In the genomic region with DNA sequence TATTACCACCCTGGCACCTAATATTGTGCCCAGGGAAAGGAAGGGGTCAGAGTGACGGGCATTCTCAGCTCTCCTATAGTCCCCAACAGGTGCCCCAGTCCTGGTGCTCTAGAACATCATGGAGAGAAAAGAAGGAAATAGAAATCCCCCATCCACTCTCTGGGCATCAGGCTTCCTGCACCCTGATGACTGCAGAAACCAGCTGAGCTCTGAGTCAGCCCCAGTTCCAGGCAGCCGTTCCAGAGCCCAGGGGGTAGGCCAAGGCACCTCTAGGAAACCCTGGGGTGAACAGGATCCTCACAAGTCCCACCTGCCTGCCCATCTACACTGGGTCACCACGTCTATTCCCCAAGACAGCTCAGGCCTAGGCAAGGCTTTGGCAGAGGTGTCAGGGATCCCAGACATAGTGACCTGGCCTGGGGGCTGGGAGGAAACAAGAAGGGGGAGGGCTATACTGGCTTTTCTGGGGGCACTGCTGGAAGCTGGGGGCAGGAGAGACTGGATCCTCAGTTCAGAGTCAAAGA, we compare ENCODE assay signal across 14 cellular contexts. TPM values are rescaled to one million over a fixed set of nuclear protein-coding genes. Genes with fewer than 3 reads are reported as not detected.
DNase-seq lines count a peak whose midpoint lies in the region; ATAC-seq, FAIRE-seq and TF ChIP-seq lines count a peak whose summit lies in the region.
"Had no signal": no experiment of that assay in that cellular context is flagged by ENCODE, and none has a peak within 500 bp of the region (broad histone marks: within the 10 kb centered on the region; RNA-seq: fewer than 3 reads in every experiment).

No MANE protein-coding gene starts in this region.

- no peak overlapping the region for H3K4me3 Mint-ChIP-seq in naive thymus-derived CD4-positive, alpha-beta T cell
- H3K4me3 Mint-ChIP-seq: CD4-positive, alpha-beta T cell had no signal

- no peak for FAIRE-seq in RCC 7860 (lab: Jason Lieb, UNC)

- no peak overlapping the region for H3K27ac Mint-ChIP-seq in naive thymus-derived CD4-positive, alpha-beta T cell
- H3K27ac Mint-ChIP-seq: CD4-positive, alpha-beta T cell had no signal

- H3K4me1 Mint-ChIP-seq in naive thymus-derived CD4-positive, alpha-beta T cell, result peaks cover 6 to 37% (median 17%) of the 10 kb centered on the region in 7 donors

- peak; percentile 21 for DNase-seq in CD1c-positive myeloid dendritic cell (ENCODE audit: extremely low spot score)
- peak; percentile 25 for DNase-seq in RCC 7860 (ENCODE audit: low spot score)
- peak; percentile 29 for DNase-seq in epithelial cell of proximal tubule (ENCODE audit: low read depth)
- DNase-seq in naive thymus-derived CD4-positive, alpha-beta T cell, result no peak
- DNase-seq in NCI-H2196 (lab: John Stamatoyannopoulos, UW; ENCODE audit: unreplicated experiment), result no peak
- no peak for DNase-seq in Ammon's horn (ENCODE audit: low spot score)
- no peak for DNase-seq in activated effector memory CD4-positive, alpha-beta T cell treated with Interleukin-2 at 50 U/mL for 16 hours
- no peak for DNase-seq in stimulated activated CD4-positive, alpha-beta T cell treated with anti-CD3 and anti-CD28 coated beads, Interleukin-12 subunit alpha, Interleukin-12 subunit beta, amount 100 ng/mL, for 4 hours
- DNase-seq: activated T-cell treated with anti-CD3 and anti-CD28 coated beads for 4 hours, NCI-H1417 treated with DMSO at 0.1 percent for 48 hours, T-helper 9 cell had no signal

- no peak overlapping the region for H3K27ac ChIP-seq in naive thymus-derived CD4-positive, alpha-beta T cell (ENCODE audit: low read depth, low read length)
- H3K27ac ChIP-seq: cardiac muscle cell had no signal

- H3K27me3 ChIP-seq in naive thymus-derived CD4-positive, alpha-beta T cell (ENCODE audit: control insufficient read depth in 2 of 2, insufficient read depth in 2 of 2, low read length in 2 of 2), result no peaks in the 10 kb centered on the region
- H3K27me3 ChIP-seq: cardiac muscle cell had no signal

- intact Hi-C loops in naive thymus-derived CD4-positive, alpha-beta T cell (cut with micrococcal nuclease), result no loop called here

- no peak for TF ChIP-seq CTCF in epithelial cell of proximal tubule (conservative IDR thresholded peaks at IDR 0.05; ENCODE audit: low read depth, low read length)

- H3K36me3 Mint-ChIP-seq in naive thymus-derived CD4-positive, alpha-beta T cell, result no peaks in the 10 kb centered on the region

- CTCF ChIA-PET in naive thymus-derived CD4-positive, alpha-beta T cell (lab: Charles Lee), result interaction anchor here (1.1 kb wide), 1 partner anchor 10 kb away, joined by 4 read pairs; a partner anchor contains a TSS

- no peaks in the 10 kb centered on the region for H3K4me1 ChIP-seq in naive thymus-derived CD4-positive, alpha-beta T cell (ENCODE audit: control insufficient read depth in 2 of 2, insufficient read depth in 2 of 2, low read length in 2 of 2)

- H3K9me3 Mint-ChIP-seq in naive thymus-derived CD4-positive, alpha-beta T cell, result peaks cover 0 to 5% (median 0%) of the 10 kb centered on the region in 11 donors
- H3K9me3 Mint-ChIP-seq: CD4-positive, alpha-beta T cell had no signal

- no peak overlapping the region for H3K4me3 ChIP-seq in epithelial cell of proximal tubule (ENCODE audit: low read depth, low read length)
- no peak overlapping the region for H3K4me3 ChIP-seq in naive thymus-derived CD4-positive, alpha-beta T cell (ENCODE audit: low read length)
- H3K4me3 ChIP-seq: cardiac muscle cell had no signal

- ATAC-seq in naive thymus-derived CD4-positive, alpha-beta T cell, result peak; percentile 50

- no peaks in the 10 kb centered on the region for H3K9me3 ChIP-seq in naive thymus-derived CD4-positive, alpha-beta T cell (ENCODE audit: control insufficient read depth in 2 of 3, low read length in 3 of 3)

- no peaks in the 10 kb centered on the region for H3K36me3 ChIP-seq in naive thymus-derived CD4-positive, alpha-beta T cell (ENCODE audit: control insufficient read depth in 2 of 3, insufficient read depth in 3 of 3, low read length in 3 of 3)
- H3K36me3 ChIP-seq: cardiac muscle cell had no signal

- peaks cover 0 to 4% (median 0%) of the 10 kb centered on the region in 5 donors for H3K27me3 Mint-ChIP-seq in naive thymus-derived CD4-positive, alpha-beta T cell
- H3K27me3 Mint-ChIP-seq: CD4-positive, alpha-beta T cell had no signal

- POLR2A ChIA-PET in naive thymus-derived CD4-positive, alpha-beta T cell (lab: Charles Lee), result interaction anchor here (1.0 kb wide), 1 partner anchor 8 kb away, joined by 3 read pairs; no protein-coding TSS in a partner anchor

RNA-seq across cellular contexts. Expression of a gene that starts 0.7 kb away (rescaled TPM):
- 3.0 and 6.1 TPM in 2 replicates for total RNA-seq in epithelial cell of proximal tubule
- not detected for total RNA-seq in naive thymus-derived CD4-positive, alpha-beta T cell
- not detected for polyA plus RNA-seq in naive thymus-derived CD4-positive, alpha-beta T cell
- total RNA-seq: cardiac muscle cell had no signal
- polyA plus RNA-seq: cardiac muscle cell had no signal

RNA-seq across cellular contexts. Expression of a gene that starts 9.5 kb away (rescaled TPM):
- total RNA-seq in epithelial cell of proximal tubule, result 2.6 and 6.5 TPM in 2 replicates
- 1 to 10 TPM in 1 of 5 experiments, under 1 TPM in 1, not detected in 3; 0.40 to 1.1 TPM for total RNA-seq in naive thymus-derived CD4-positive, alpha-beta T cell
- polyA plus RNA-seq in naive thymus-derived CD4-positive, alpha-beta T cell, result under 1 TPM in 1 of 2 donors, not detected in 1; 0.74 TPM

RNA-seq across cellular contexts. Expression of a gene that starts 19.0 kb away (rescaled TPM):
- total RNA-seq in epithelial cell of proximal tubule, result 0.06 and 0.07 TPM in 2 replicates
- 100 to 1,000 TPM; 152 to 291 (median 235) TPM for total RNA-seq in naive thymus-derived CD4-positive, alpha-beta T cell
- 100 to 1,000 TPM; 128 to 258 TPM for polyA plus RNA-seq in naive thymus-derived CD4-positive, alpha-beta T cell
- total RNA-seq: cardiac muscle cell, myocyte had no signal

RNA-seq across cellular contexts. Expression of a gene that starts 29.2 kb away (rescaled TPM):
- total RNA-seq in epithelial cell of proximal tubule, result 102 and 103 TPM in 2 replicates
- 10 to 100 TPM; 32.0 to 67.9 (median 34.0) TPM for total RNA-seq in naive thymus-derived CD4-positive, alpha-beta T cell
- 10 to 100 TPM; 66.6 to 84.0 TPM for polyA plus RNA-seq in naive thymus-derived CD4-positive, alpha-beta T cell

RNA-seq across cellular contexts. Expression of a gene that starts 29.3 kb away (rescaled TPM):
- 34.2 and 55.9 TPM in 2 replicates for total RNA-seq in epithelial cell of proximal tubule
- total RNA-seq in naive thymus-derived CD4-positive, alpha-beta T cell, result 10 to 100 TPM; 23.3 to 49.6 (median 41.8) TPM
- polyA plus RNA-seq in naive thymus-derived CD4-positive, alpha-beta T cell, result 10 to 100 TPM; 14.1 to 28.4 TPM

Comparison
In these comparisons a context has a peak if more than half of its experiments do, and no peak if none do; other contexts are left out.
1. DNase-seq: peak in CD1c-positive myeloid dendritic cell (single experiment), RCC 7860 (single experiment) and epithelial cell of proximal tubule (single experiment); none in naive thymus-derived CD4-positive, alpha-beta T cell (0 of 9), NCI-H2196 (single experiment), Ammon's horn (single experiment), activated effector memory CD4-positive, alpha-beta T cell treated with Interleukin-2 at 50 U/mL for 16 hours (single experiment) and stimulated activated CD4-positive, alpha-beta T cell treated with anti-CD3 and anti-CD28 coated beads, Interleukin-12 subunit alpha, Interleukin-12 subunit beta, amount 100 ng/mL, for 4 hours (single experiment).
2. RNA of a gene that starts 19.0 kb away (total RNA-seq): 152 to 291 TPM in naive thymus-derived CD4-positive, alpha-beta T cell; 0.06 to 0.07 TPM in epithelial cell of proximal tubule; every median in the first group is over 100 times any median in the second.